Comparison of ENCODE assay signal across 1 cellular context in the genomic region with DNA sequence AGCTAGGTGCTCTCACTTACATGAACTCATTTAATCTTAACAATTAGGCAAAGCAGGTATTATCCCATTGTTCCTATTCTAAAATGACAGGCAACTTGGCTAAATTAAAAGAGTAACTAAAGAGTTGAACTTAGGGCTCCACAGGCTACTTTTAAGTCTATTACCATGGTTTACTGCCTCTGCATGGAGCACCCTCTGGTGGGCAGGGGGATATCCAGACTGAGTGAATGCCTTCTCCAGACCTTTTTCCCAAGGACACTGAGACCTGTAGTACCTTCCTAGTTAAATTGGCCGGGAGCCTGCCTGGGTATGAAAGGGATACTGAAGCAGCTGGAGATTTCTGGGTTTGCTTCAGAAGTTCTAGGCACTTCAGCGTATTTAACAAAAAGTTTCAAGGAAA.
TF ChIP-seq lines count a peak whose summit lies in the region.

No MANE protein-coding gene starts in this region.

TF ChIP-seq in GM12878, 131 proteins besides CTCF, POLR2A, EP300 and RAD21:
- TF ChIP-seq MEF2A (IDR thresholded peaks at IDR 0.05; ENCODE audit: insufficient read depth, low read depth, low read length), result no peak
- TF ChIP-seq ZNF217 (IDR thresholded peaks at IDR 0.05), result no peak
- TF ChIP-seq LARP7 (IDR thresholded peaks at IDR 0.05), result no peak
- no peak for TF ChIP-seq ETV6 (conservative IDR thresholded peaks at IDR 0.05 in 1 of 2, IDR thresholded peaks at IDR 0.05 in 1 of 2; ENCODE audit: borderline replicate concordance in 1 of 2, low read depth in 1 of 2)
- no peak for TF ChIP-seq JUNB (IDR thresholded peaks at IDR 0.05)
- no peak for TF ChIP-seq BCL3 (IDR thresholded peaks at IDR 0.05; ENCODE audit: borderline replicate concordance, insufficient read depth, low read depth, low read length, poor library complexity, severe bottlenecking)
- no peak for TF ChIP-seq FOXM1 (IDR thresholded peaks at IDR 0.05; ENCODE audit: low read depth, low read length)
- TF ChIP-seq SPI1 (IDR thresholded peaks at IDR 0.05; ENCODE audit: borderline replicate concordance, insufficient read depth, low read depth, low read length), result no peak
- no peak for TF ChIP-seq TARDBP (IDR thresholded peaks at IDR 0.05; ENCODE audit: borderline replicate concordance)
- TF ChIP-seq NR2C2 (IDR thresholded peaks at IDR 0.05; ENCODE audit: borderline replicate concordance, control insufficient read depth, insufficient read length, low read depth), result no peak
- no peak for TF ChIP-seq PRDM15 (CRISPR knock-in tag; IDR thresholded peaks at IDR 0.05)
- TF ChIP-seq TAF1 (IDR thresholded peaks at IDR 0.05; ENCODE audit: borderline replicate concordance, low read depth, low read length), result no peak
- TF ChIP-seq CUX1 (IDR thresholded peaks at IDR 0.05; ENCODE audit: insufficient replicate concordance, low read depth, low read length), result no peak
- no peak for TF ChIP-seq IKZF2 (IDR thresholded peaks at IDR 0.05)
- no peak for TF ChIP-seq FOS (IDR thresholded peaks at IDR 0.05; ENCODE audit: borderline replicate concordance, extremely low read depth, insufficient read length)
- no peak for TF ChIP-seq BRCA1 (IDR thresholded peaks at IDR 0.05; ENCODE audit: low read depth, low read length)
- no peak for TF ChIP-seq RELA (IDR thresholded peaks at IDR 0.05; ENCODE audit: borderline replicate concordance, partially characterized antibody)
- TF ChIP-seq, protein P1, sequence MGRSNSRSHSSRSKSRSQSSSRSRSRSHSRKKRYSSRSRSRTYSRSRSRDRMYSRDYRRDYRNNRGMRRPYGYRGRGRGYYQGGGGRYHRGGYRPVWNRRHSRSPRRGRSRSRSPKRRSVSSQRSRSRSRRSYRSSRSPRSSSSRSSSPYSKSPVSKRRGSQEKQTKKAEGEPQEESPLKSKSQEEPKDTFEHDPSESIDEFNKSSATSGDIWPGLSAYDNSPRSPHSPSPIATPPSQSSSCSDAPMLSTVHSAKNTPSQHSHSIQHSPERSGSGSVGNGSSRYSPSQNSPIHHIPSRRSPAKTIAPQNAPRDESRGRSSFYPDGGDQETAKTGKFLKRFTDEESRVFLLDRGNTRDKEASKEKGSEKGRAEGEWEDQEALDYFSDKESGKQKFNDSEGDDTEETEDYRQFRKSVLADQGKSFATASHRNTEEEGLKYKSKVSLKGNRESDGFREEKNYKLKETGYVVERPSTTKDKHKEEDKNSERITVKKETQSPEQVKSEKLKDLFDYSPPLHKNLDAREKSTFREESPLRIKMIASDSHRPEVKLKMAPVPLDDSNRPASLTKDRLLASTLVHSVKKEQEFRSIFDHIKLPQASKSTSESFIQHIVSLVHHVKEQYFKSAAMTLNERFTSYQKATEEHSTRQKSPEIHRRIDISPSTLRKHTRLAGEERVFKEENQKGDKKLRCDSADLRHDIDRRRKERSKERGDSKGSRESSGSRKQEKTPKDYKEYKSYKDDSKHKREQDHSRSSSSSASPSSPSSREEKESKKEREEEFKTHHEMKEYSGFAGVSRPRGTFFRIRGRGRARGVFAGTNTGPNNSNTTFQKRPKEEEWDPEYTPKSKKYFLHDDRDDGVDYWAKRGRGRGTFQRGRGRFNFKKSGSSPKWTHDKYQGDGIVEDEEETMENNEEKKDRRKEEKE (IDR thresholded peaks at IDR 0.05), result no peak
